In the genomic region with DNA sequence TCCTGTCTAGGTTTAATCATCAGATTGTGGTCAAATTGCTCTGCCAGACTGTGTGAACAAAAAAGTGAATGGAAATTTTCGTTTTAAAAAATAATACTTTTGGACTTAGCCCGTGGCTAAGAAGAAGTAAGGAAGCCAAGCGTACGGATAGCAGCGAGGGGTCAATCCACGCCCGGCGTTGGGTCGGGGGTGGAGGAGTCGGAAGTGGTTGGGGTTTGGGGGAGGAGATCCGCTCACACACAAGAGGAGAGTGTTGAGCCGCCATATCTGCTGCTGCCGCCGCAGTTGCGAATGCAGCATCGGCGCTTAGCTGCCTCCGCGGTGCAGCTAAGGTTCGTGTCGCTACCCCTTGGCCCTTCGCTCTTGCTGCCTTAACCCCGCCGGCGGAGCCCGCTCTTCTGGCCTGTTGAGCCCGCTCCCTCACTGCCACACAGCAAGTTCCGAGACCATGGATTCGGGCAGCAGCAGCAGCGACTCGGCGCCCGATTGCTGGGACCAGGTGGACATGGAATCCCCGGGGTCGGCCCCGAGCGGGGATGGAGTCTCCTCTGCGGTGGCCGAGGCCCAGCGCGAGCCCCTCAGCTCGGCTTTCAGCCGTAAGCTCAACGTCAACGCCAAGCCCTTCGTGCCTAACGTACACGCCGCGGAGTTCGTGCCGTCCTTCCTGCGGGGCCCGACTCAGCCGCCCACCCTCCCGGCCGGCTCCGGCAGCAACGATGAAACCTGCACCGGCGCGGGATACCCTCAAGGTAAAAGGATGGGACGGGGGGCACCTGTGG, we compare ENCODE assay signal across 8 cellular contexts. TPM values are rescaled to one million over a fixed set of nuclear protein-coding genes. Genes with fewer than 3 reads are reported as not detected.
A peak's percentile ranks its signal among the peaks of the same experiment; 100 is the strongest.
DNase-seq lines count a peak whose midpoint lies in the region; ATAC-seq and TF ChIP-seq lines count a peak whose summit lies in the region.

A gene (plus strand): TSS at position 264 of the 779 bp plus-strand sequence. CDS start 185 bp downstream, at position 449.

- peaks cover 2 to 7% (median 7%) of the 10 kb centered on the region in 3 donors for H3K27me3 Mint-ChIP-seq in CD14-positive monocyte (ENCODE audit: low read depth in 3 of 3)
- H3K27me3 Mint-ChIP-seq in progenitor cell of endocrine pancreas, result peaks cover 6% of the 10 kb centered on the region

- TF ChIP-seq CTCF in CD14-positive monocyte (IDR thresholded peaks at IDR 0.05) (no peak), progenitor cell of endocrine pancreas (IDR thresholded peaks at IDR 0.05; ENCODE audit: unreplicated experiment) (no peak)

- H3K4me1 Mint-ChIP-seq in CD14-positive monocyte (peaks cover 12% of the 10 kb centered on the region), progenitor cell of endocrine pancreas (ENCODE audit: low read depth) (peaks cover 13% of the 10 kb centered on the region)

- H3K9me3 Mint-ChIP-seq in CD14-positive monocyte (peaks cover 0 to 23% (median 9%) of the 10 kb centered on the region in 7 donors), progenitor cell of endocrine pancreas (ENCODE audit: low read depth) (peaks cover 12% of the 10 kb centered on the region)

- H3K4me3 Mint-ChIP-seq in CD14-positive monocyte (peak within 1 kb of the TSS; percentile 83 to 96), progenitor cell of endocrine pancreas (ENCODE audit: low read depth) (peak within 1 kb of the TSS; percentile 83)

- H3K36me3 Mint-ChIP-seq in CD14-positive monocyte, result peaks cover 0 to 2% of the 10 kb centered on the region in 2 donors
- H3K36me3 Mint-ChIP-seq in progenitor cell of endocrine pancreas (ENCODE audit: insufficient read depth), result peaks cover 12% of the 10 kb centered on the region

- DNase-seq in CD14-positive monocyte (ENCODE audit: low spot score) (no peak), SHP77 treated with DMSO at 0.1 percent for 48 hours (lab: John Stamatoyannopoulos, UW) (peak; percentile 3), left cardiac atrium (peak; percentile 64), progenitor cell of endocrine pancreas (ENCODE audit: low spot score, unreplicated experiment) (peak; percentile 28), ureter (ENCODE audit: low spot score) (peak; percentile 71)
- DNase-seq in activated naive CD8-positive, alpha-beta T cell treated with anti-CD3 and anti-CD28 coated beads, Interleukin-2, amount 50 U/mL, for 16 hours (ENCODE audit: low read depth, low spot score), result peak; percentile 13

- peak; percentile 83 for ATAC-seq in GM19328 (IDR thresholded peaks at IDR 0.05; ENCODE audit: unreplicated experiment)
- peak; percentile 92 for ATAC-seq in HG03520 (IDR thresholded peaks at IDR 0.05; ENCODE audit: unreplicated experiment)
- ATAC-seq in left cardiac atrium, result peak; percentile 99

- intact Hi-C loops in CD14-positive monocyte (cut with micrococcal nuclease) (no loop called here), left cardiac atrium (cut with DNase I) (no loop called here)

- H3K27ac Mint-ChIP-seq in CD14-positive monocyte (peak within 1 kb of the TSS in 2 of 7 donors; percentile 21), progenitor cell of endocrine pancreas (peak within 1 kb of the TSS; percentile 94)

RNA-seq across cellular contexts. Expression of the gene that starts here (rescaled TPM):
- polyA plus RNA-seq in CD14-positive monocyte, result 1 to 10 TPM; 1.4 to 1.6 TPM
- total RNA-seq in left cardiac atrium (1 to 10 TPM; 8.7 to 9.4 TPM), progenitor cell of endocrine pancreas (20.2 and 21.2 TPM in 2 replicates), ureter (12.0 TPM)
